12 cellular contexts compared by ENCODE assay signal in genomic region chr2:232854082-232854481, GRCh38. TPM values are rescaled to one million over a fixed set of nuclear protein-coding genes. Genes with fewer than 3 reads are reported as not detected.
A peak's percentile ranks its signal among the peaks of the same experiment; 100 is the strongest.
DNase-seq lines count a peak whose midpoint lies in the region; ATAC-seq, FAIRE-seq and TF ChIP-seq lines count a peak whose summit lies in the region.
"Had no signal": no experiment of that assay in that cellular context is flagged by ENCODE, and none has a peak within 500 bp of the region (broad histone marks: within the 10 kb centered on the region; RNA-seq: fewer than 3 reads in every experiment).

No MANE protein-coding gene starts in this region.

- no peak for FAIRE-seq in A549 (lab: Jason Lieb, UNC)

- no peak for TF ChIP-seq CTCF in A549 (IDR thresholded peaks at IDR 0.05)
- no peak for TF ChIP-seq CTCF in HFFc6 (IDR thresholded peaks at IDR 0.05)
- TF ChIP-seq CTCF in GM20000 (IDR thresholded peaks at IDR 0.05; ENCODE audit: extremely low read depth, missing control alignments) = no peak

- H3K4me1 ChIP-seq in A549 = peaks cover 74% of the 10 kb centered on the region
- H3K4me1 ChIP-seq: BE2C had no signal

- no peaks in the 10 kb centered on the region for H3K9me3 Mint-ChIP-seq in HFFc6

- peaks cover 41% of the 10 kb centered on the region for H3K36me3 Mint-ChIP-seq in HFFc6 (ENCODE audit: low read depth)

- 0 out of 2 replicates have a peak overlapping the region, but pooled peaks have one; percentile 4 for H3K27ac Mint-ChIP-seq in HFFc6

- 10% methylated on average over 7 of the region's 7 CpGs for WGBS in A549 (ENCODE audit: missing lambda C conversion rate)

- CTCF ChIA-PET in A549 (lab: Yijun Ruan, JAX) = interaction anchor here (0.7 to 3.2 kb wide), 25 partner anchors 10 to 411 kb away, joined by 3 to 26 read pairs (median 5); partner anchors contain the start of genes ATG16L1 and NEU2

- no peak overlapping the region for H3K4me3 ChIP-seq in A549

- 0 out of 2 replicates have a peak overlapping the region, but pooled peaks have one; percentile 0 for H3K4me3 Mint-ChIP-seq in HFFc6

- POLR2A ChIA-PET in A549 (lab: Yijun Ruan, JAX) = no interaction called here

- peak overlapping the region; percentile 90 for H3K4me2 ChIP-seq in A549

- peak; percentile 11 to 30; a peak in 3 of 5 replicates for TF ChIP-seq RAD21 in A549 (conservative IDR thresholded peaks at IDR 0.05 in 1 of 2, IDR thresholded peaks at IDR 0.05 in 1 of 2)

- peak in 1 of 2 experiments; percentile 10; a peak in 3 of 6 replicates for ATAC-seq in A549
- no peak for ATAC-seq in GM21526 (IDR thresholded peaks at IDR 0.05; ENCODE audit: low FRiP score, unreplicated experiment)

- peaks cover 3% of the 10 kb centered on the region for H3K27me3 Mint-ChIP-seq in HFFc6 (ENCODE audit: insufficient read depth)

- H3K4me1 Mint-ChIP-seq in HFFc6 (ENCODE audit: low read depth) = peaks cover 62% of the 10 kb centered on the region

- TF ChIP-seq POLR2A in A549 (IDR thresholded peaks at IDR 0.05; ENCODE audit: low read length) = no peak

- peak overlapping the region; percentile 96 to 98 for H3K27ac ChIP-seq in A549

- peak; percentile 71 to 72; a peak in 2 of 5 replicates for TF ChIP-seq EP300 in A549 (IDR thresholded peaks at IDR 0.05)

- H3K9me3 ChIP-seq in A549 = no peaks in the 10 kb centered on the region
- H3K9me3 ChIP-seq: BE2C, neutrophil had no signal

- DNase-seq in A549 (ENCODE audit: low read depth in 1 of 2, low spot score in 1 of 2) (peak in 1 of 2 experiments; percentile 84), HFFc6 (peak; percentile 83), astrocyte of the hippocampus (ENCODE audit: low read depth, low spot score) (peak; percentile 82), kidney glomerular epithelial cell (lab: John Stamatoyannopoulos, UW) (peak; percentile 37), OCI-M1 (lab: John Stamatoyannopoulos, UW) (no peak), GM20000 (ENCODE audit: low spot score) (no peak), hepatic stellate cell (ENCODE audit: low spot score) (no peak)
- DNase-seq: activated CD4-positive, alpha-beta T cell treated with anti-CD3 and anti-CD28 coated beads for 48 hours; BE2C; NCI-H1105 treated with DMSO at 0.1 percent for 48 hours had no signal

TF ChIP-seq in A549, 52 proteins besides CTCF, POLR2A, EP300 and RAD21:
- TF ChIP-seq SREBF2 (IDR thresholded peaks at IDR 0.05) (no peak), ELK1 (IDR thresholded peaks at IDR 0.05; ENCODE audit: low read depth, low read length) (no peak), MAZ (IDR thresholded peaks at IDR 0.05; ENCODE audit: borderline replicate concordance, low read depth, low read length) (no peak), NFE2L2 (conservative IDR thresholded peaks at IDR 0.05; ENCODE audit: low read length) (no peak), CBX2 (IDR thresholded peaks at IDR 0.05; ENCODE audit: borderline replicate concordance, low read depth) (no peak), HMGXB4 (CRISPR knock-in tag; IDR thresholded peaks at IDR 0.05; ENCODE audit: borderline replicate concordance) (no peak), TFCP2L1 (CRISPR knock-in tag; IDR thresholded peaks at IDR 0.05) (no peak), SMC3 (IDR thresholded peaks at IDR 0.05) (0 out of 3 replicates have a peak, but pooled peaks have one; percentile 21), FOSL2 (IDR thresholded peaks at IDR 0.05) (peak; percentile 51; the same call in 1 of the 2 replicates), FOSL2 (CRISPR knock-in tag; IDR thresholded peaks at IDR 0.05) (peak; percentile 83), JUNB (IDR thresholded peaks at IDR 0.05) (peak; percentile 67), JUN (IDR thresholded peaks at IDR 0.05) (peak; percentile 49 to 75; a peak in 2 of 5 replicates), RFX5 (IDR thresholded peaks at IDR 0.05) (no peak), GATA3 (IDR thresholded peaks at IDR 0.05; ENCODE audit: borderline replicate concordance) (peak; percentile 29; the same call in 1 of the 2 replicates), CHD4 (IDR thresholded peaks at IDR 0.05; ENCODE audit: borderline replicate concordance) (no peak), MAX (IDR thresholded peaks at IDR 0.05) (peak; percentile 42), PHF8 (IDR thresholded peaks at IDR 0.05; ENCODE audit: borderline replicate concordance, low read depth) (no peak), ESRRA (IDR thresholded peaks at IDR 0.05; ENCODE audit: borderline replicate concordance, low read length) (no peak)
- TF ChIP-seq, protein P1, sequence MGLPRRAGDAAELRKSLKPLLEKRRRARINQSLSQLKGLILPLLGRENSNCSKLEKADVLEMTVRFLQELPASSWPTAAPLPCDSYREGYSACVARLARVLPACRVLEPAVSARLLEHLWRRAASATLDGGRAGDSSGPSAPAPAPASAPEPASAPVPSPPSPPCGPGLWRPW (IDR thresholded peaks at IDR 0.05) = no peak

RNA-seq across cellular contexts. Expression of gene SNORC, which starts 16.0 kb away (rescaled TPM):
- polyA plus RNA-seq in A549 (2011; rRNA removed) (8.5 and 9.1 TPM in 2 replicates), A549 (2017; fragmentation: RNase III; extraction: RNeasy Plus Mini Kit Qiagen cat#74134 plus additional on column Dnase treatment) (7.0 to 8.4 TPM (median 7.2 TPM) in 3 replicates)
- polyA plus RNA-seq in A549 (2012; cell fraction: cytosol; rRNA removed) = 5.2 and 7.8 TPM in 2 replicates
- 14.1 and 16.3 TPM in 2 replicates for polyA plus RNA-seq in A549 (2012; cell fraction: nucleus; rRNA removed)
- 7.2 and 8.8 TPM in 2 replicates for polyA minus RNA-seq in A549 (2011; rRNA and poly(A)+ RNA removed)
- total RNA-seq in HFFc6 (2021; fragmentation: NEBNext Ultra II Directional; extraction: Animal tissue kit (Norgen Biotek cat#: 25700)) = 1 to 10 TPM in 1 of 6 experiments, under 1 TPM in 5; 0.55 to 1.2 (median 0.67) TPM

Comparison
In these comparisons a context has a peak if more than half of its experiments do, and no peak if none do; other contexts are left out.
1. DNase-seq: peak in HFFc6 (single experiment), astrocyte of the hippocampus (single experiment) and kidney glomerular epithelial cell (single experiment); none in OCI-M1 (single experiment), GM20000 (single experiment) and hepatic stellate cell (single experiment).